Comparison of ENCODE assay signal across 7 cellular contexts in genomic region chr6:36798852-36799251, GRCh38.
"Had no signal": no experiment of that assay in that cellular context is flagged by ENCODE, and none has a peak within 500 bp of the region (broad histone marks: within the 10 kb centered on the region; RNA-seq: fewer than 3 reads in every experiment).

No MANE protein-coding gene starts in this region.

- FAIRE-seq: H1, H54, HTR-8/SVneo had no signal

- H3K27ac Mint-ChIP-seq: GM23338, H9, IgD-negative memory B cell had no signal

- H3K4me3 Mint-ChIP-seq: GM23338, H9, IgD-negative memory B cell had no signal

- ATAC-seq: GM23338 had no signal

- H3K9me3 Mint-ChIP-seq: GM23338, IgD-negative memory B cell had no signal

- H3K36me3 Mint-ChIP-seq: IgD-negative memory B cell had no signal

- H3K4me1 Mint-ChIP-seq: IgD-negative memory B cell had no signal

- H3K4me3 ChIP-seq: GM23338 had no signal

- DNase-seq: H9, HCEC 1CT had no signal
